ENCODE assay signal across 1 cellular context in the genomic region with DNA sequence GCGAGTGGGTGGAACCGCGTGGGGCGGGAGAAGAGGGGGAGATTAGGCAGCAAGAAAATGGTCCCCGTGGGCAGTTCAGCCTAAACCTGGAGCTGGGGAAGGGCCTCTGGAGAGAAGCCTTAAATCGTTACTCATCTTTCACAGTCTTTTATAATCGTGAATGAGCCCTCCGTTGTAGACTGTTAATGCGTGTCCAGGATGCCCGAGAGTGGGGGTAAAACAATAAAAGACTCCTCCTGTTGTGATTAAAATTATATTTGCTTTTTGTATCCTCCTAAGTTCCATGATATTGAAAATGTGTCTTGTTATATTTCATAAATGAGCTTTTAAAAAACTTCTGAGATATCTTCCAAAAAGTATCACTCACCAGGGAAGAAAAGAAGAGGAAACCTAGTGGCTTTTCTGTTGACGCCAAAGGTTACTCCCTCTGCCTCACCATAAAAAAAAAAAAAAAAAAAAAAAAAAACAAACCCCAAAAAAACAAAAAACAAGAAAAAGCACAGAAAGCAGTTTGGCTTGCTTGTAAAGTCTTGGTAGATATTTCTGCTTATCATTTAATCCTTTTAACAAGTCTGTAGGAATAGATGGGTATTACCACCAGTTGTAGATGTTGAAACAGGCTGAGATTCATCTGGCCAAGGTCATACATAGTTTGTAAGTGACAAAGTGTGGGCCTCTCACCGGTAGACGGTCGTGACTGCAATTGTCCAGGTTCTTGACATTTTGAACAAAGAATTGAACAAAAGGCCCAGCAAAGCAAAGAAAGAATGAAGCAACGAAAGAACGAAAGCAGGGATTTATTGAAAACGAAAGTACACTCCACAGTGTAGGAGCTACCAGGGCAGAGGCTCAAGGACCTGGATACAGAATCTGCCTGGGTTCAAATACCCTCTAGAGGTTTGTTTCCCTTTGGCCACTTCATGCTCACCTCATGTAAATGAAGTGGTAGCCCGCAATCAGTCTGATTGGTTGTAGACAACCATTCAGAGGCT.
TF ChIP-seq lines count a peak whose summit lies in the region.

No MANE protein-coding gene starts in this region.

TF ChIP-seq in WTC11, 78 proteins besides CTCF, POLR2A, EP300 and RAD21 (continued from another document):
- no peak for TF ChIP-seq E2F4 (CRISPR knock-in tag; IDR thresholded peaks at IDR 0.05; ENCODE audit: borderline replicate concordance, low read depth)
- TF ChIP-seq FOXJ3 (CRISPR knock-in tag; IDR thresholded peaks at IDR 0.05; ENCODE audit: borderline replicate concordance): no peak
- TF ChIP-seq, protein P1, sequence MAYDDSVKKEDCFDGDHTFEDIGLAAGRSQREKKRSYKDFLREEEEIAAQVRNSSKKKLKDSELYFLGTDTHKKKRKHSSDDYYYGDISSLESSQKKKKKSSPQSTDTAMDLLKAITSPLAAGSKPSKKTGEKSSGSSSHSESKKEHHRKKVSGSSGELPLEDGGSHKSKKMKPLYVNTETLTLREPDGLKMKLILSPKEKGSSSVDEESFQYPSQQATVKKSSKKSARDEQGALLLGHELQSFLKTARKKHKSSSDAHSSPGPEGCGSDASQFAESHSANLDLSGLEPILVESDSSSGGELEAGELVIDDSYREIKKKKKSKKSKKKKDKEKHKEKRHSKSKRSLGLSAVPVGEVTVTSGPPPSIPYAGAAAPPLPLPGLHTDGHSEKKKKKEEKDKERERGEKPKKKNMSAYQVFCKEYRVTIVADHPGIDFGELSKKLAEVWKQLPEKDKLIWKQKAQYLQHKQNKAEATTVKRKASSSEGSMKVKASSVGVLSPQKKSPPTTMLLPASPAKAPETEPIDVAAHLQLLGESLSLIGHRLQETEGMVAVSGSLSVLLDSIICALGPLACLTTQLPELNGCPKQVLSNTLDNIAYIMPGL (CRISPR knock-in tag; IDR thresholded peaks at IDR 0.05): no peak
